Comparison of ENCODE assay signal across 11 cellular contexts in the genomic region with DNA sequence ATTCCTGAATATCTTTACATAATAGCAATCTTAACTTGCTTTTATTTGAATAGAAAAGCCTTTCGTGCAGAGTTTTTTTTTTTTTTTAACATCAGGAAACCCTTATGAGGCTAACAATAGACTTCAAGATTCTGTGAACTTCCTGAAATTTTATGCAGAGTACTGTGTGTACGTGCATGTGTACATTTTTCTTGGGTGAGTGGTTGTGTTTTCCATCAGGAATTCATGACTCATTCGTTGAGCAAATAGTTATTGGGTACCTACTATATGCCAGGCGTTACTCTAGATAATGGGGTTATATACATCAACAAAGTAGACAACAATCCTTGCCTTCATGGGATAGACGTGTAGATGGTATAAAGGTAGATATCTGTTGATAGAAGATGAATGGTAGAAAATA. TPM values are rescaled to one million over a fixed set of nuclear protein-coding genes. Genes with fewer than 3 reads are reported as not detected.
DNase-seq lines count a peak whose midpoint lies in the region; ATAC-seq and TF ChIP-seq lines count a peak whose summit lies in the region.
"Had no signal": no experiment of that assay in that cellular context is flagged by ENCODE, and none has a peak within 500 bp of the region (broad histone marks: within the 10 kb centered on the region; RNA-seq: fewer than 3 reads in every experiment).

No MANE protein-coding gene starts in this region.

- H3K27me3 Mint-ChIP-seq in activated T-cell treated with anti-CD3 and anti-CD28 coated beads, Interleukin-2, amount 50 U/mL, for 24 hours: no peaks in the 10 kb centered on the region

- H2BK5ac ChIP-seq in IMR-90 (ENCODE audit: low read depth, low read length, poor library complexity, severe bottlenecking): peak overlapping the region; percentile 93

- H3K27me3 ChIP-seq in IMR-90 (ENCODE audit: control insufficient read depth, insufficient read depth, low read length) (no peaks in the 10 kb centered on the region), lower lobe of right lung (ENCODE audit: low read depth) (no peaks in the 10 kb centered on the region), testis (no peaks in the 10 kb centered on the region)

- H2BK15ac ChIP-seq in IMR-90 (ENCODE audit: low read depth, low read length): no peak overlapping the region

- POLR2A ChIA-PET in IMR-90 (lab: Charles Lee; ENCODE audit: unreplicated experiment): no interaction called here

- H4K20me1 ChIP-seq in IMR-90 (ENCODE audit: insufficient read depth, low read length): no peaks in the 10 kb centered on the region

- H4K8ac ChIP-seq in IMR-90 (ENCODE audit: low read depth in 2 of 2, low read length in 2 of 2): no peak overlapping the region; a peak in 1 of 4 replicates

- H3K18ac ChIP-seq in IMR-90 (ENCODE audit: low read depth, low read length): no peak overlapping the region

- peaks cover 21% of the 10 kb centered on the region for H3K4me1 Mint-ChIP-seq in activated T-cell treated with anti-CD3 and anti-CD28 coated beads, Interleukin-2, amount 50 U/mL, for 24 hours (ENCODE audit: low read depth)

- H2AK5ac ChIP-seq in IMR-90 (ENCODE audit: low read depth, low read length): no peak overlapping the region

- no peak overlapping the region; the same call in 1 of the 2 replicates for H3K56ac ChIP-seq in IMR-90 (ENCODE audit: extremely low read depth, insufficient read depth, low read length)

- CTCF ChIA-PET in IMR-90 (lab: Yijun Ruan, JAX): no interaction called here

- no peak for TF ChIP-seq RAD21 in IMR-90 (IDR thresholded peaks at IDR 0.05; ENCODE audit: low read length)

- peak overlapping the region; percentile 10; the same call in 1 of the 2 replicates for H3K4me2 ChIP-seq in IMR-90 (ENCODE audit: low read depth, low read length)

- dilution Hi-C loops in IMR-90 (cut with HindIII; ENCODE audit: low sequenced_read_pairs, unreplicated experiment): no loop called here

- no peak overlapping the region for H2AFZ ChIP-seq in IMR-90 (replicated peaks; ENCODE audit: low read length, poor library complexity)

- in situ Hi-C loops in IMR-90 (cut with MboI; ENCODE audit: low sequenced_read_pairs): no loop called here

- no peak overlapping the region for H3K14ac ChIP-seq in IMR-90 (replicated peaks; ENCODE audit: low read depth, low read length)

- intact Hi-C loops in IMR-90 (cut with micrococcal nuclease): loop anchor here (5.0 kb wide), 1 partner anchor 59 kb away; a partner anchor contains a TSS
- intact Hi-C loops in lower lobe of right lung (cut with DNase I): no loop called here
- intact Hi-C loops in testis (cut with DNase I; ENCODE audit: low total_unique reads): no loop called here

- peak; percentile 86 for ATAC-seq in IMR-90 (ENCODE audit: low read depth)
- ATAC-seq in lower lobe of right lung: peak; percentile 66 to 85
- no peak for ATAC-seq in HG03095 (IDR thresholded peaks at IDR 0.05; ENCODE audit: unreplicated experiment)

- H3K4ac ChIP-seq in IMR-90 (ENCODE audit: low read depth, low read length): no peak overlapping the region

- H3K4me3 ChIP-seq in IMR-90 (ENCODE audit: insufficient read depth, low read depth, low read length): no peak overlapping the region
- no peak overlapping the region for H3K4me3 ChIP-seq in lower lobe of right lung
- H3K4me3 ChIP-seq in testis: no peak overlapping the region

- peaks cover 2 to 14% of the 10 kb centered on the region in 2 experiments; a peak in 1 of 4 replicates for H3K79me1 ChIP-seq in IMR-90 (ENCODE audit: low read depth in 1 of 2, low read length in 2 of 2)

- TF ChIP-seq CTCF in AG09319 (IDR thresholded peaks at IDR 0.05; ENCODE audit: low read depth, low read length): no peak
- TF ChIP-seq CTCF in IMR-90 (conservative IDR thresholded peaks at IDR 0.05; ENCODE audit: low read depth, low read length): no peak
- no peak for TF ChIP-seq CTCF in lower lobe of right lung (IDR thresholded peaks at IDR 0.05)
- TF ChIP-seq CTCF in testis (IDR thresholded peaks at IDR 0.05): no peak

- H2BK20ac ChIP-seq in IMR-90 (ENCODE audit: low read depth, low read length): no peak overlapping the region

- DNase-seq in AG09319 (ENCODE audit: extremely low read depth, low read depth) (peak; percentile 31), IMR-90 (peak; percentile 96), brain pericyte (ENCODE audit: low read depth, low spot score) (peak; percentile 20), lower lobe of right lung (no peak), testis (no peak)
- DNase-seq in activated T-cell treated with anti-CD3 and anti-CD28 coated beads, Interleukin-2, amount 50 U/mL, for 24 hours: no peak
- no peak for DNase-seq in stimulated activated CD4-positive, alpha-beta T cell treated with anti-CD3 and anti-CD28 coated beads, Interleukin-4, amount 100 ng/mL, for 1 hour
- DNase-seq: activated naive CD4-positive, alpha-beta T cell; KG1 had no signal

- H3K9me3 ChIP-seq in IMR-90 (ENCODE audit: control insufficient read depth, insufficient read depth, low read length) (0 out of 2 replicates have a peak, but pooled peaks cover 2% of the 10 kb centered on the region), lower lobe of right lung (no peaks in the 10 kb centered on the region), testis (no peaks in the 10 kb centered on the region)

- no peak overlapping the region for H2AK9ac ChIP-seq in IMR-90 (replicated peaks; ENCODE audit: low read depth, low read length, poor library complexity)

- BruUV-seq in IMR-90 (replicated peaks; lab: Mats Ljungman, UMichigan): no TSS peak

- peaks cover 81% of the 10 kb centered on the region for H3K36me3 Mint-ChIP-seq in activated T-cell treated with anti-CD3 and anti-CD28 coated beads, Interleukin-2, amount 50 U/mL, for 24 hours (ENCODE audit: low read depth)

- H3K27ac Mint-ChIP-seq in activated T-cell treated with anti-CD3 and anti-CD28 coated beads, Interleukin-2, amount 50 U/mL, for 24 hours: no peak overlapping the region
- H3K27ac Mint-ChIP-seq: T-helper 1 cell treated with Interleukin-12 subunit alpha and Interleukin-12 subunit beta and Interleukin-4 antibody, amounts not matched to agents 30 μg/mL and 1 μg/mL, for 36 hours had no signal

- no peak for TF ChIP-seq POLR2A in IMR-90 (IDR thresholded peaks at IDR 0.05; ENCODE audit: low read depth, low read length)
- TF ChIP-seq POLR2A in testis (IDR thresholded peaks at IDR 0.05): no peak

- peaks cover 12% of the 10 kb centered on the region for H3K9me3 Mint-ChIP-seq in activated T-cell treated with anti-CD3 and anti-CD28 coated beads, Interleukin-2, amount 50 U/mL, for 24 hours

- H3K27ac ChIP-seq in IMR-90 (ENCODE audit: insufficient read depth, low read length) (peak overlapping the region; percentile 55; the same call in 1 of the 2 replicates), lower lobe of right lung (peak overlapping the region; percentile 28), testis (no peak overlapping the region)

- no peak overlapping the region for H3K23ac ChIP-seq in IMR-90 (ENCODE audit: low read depth, low read length)

- H3K4me3 Mint-ChIP-seq in activated T-cell treated with anti-CD3 and anti-CD28 coated beads, Interleukin-2, amount 50 U/mL, for 24 hours: no peak overlapping the region
- H3K4me3 Mint-ChIP-seq: T-helper 1 cell treated with Interleukin-12 subunit alpha and Interleukin-12 subunit beta and Interleukin-4 antibody, amounts not matched to agents 30 μg/mL and 1 μg/mL, for 36 hours had no signal

- no peaks in the 10 kb centered on the region; the same call in 1 of the 2 replicates for H3K36me3 ChIP-seq in IMR-90 (ENCODE audit: control insufficient read depth, insufficient read depth, low read length)
- H3K36me3 ChIP-seq in lower lobe of right lung: no peaks in the 10 kb centered on the region
- H3K36me3 ChIP-seq in testis (ENCODE audit: low read depth, missing control alignments): no peaks in the 10 kb centered on the region

- H3K9me1 ChIP-seq in IMR-90 (ENCODE audit: insufficient read depth, low read length): no peaks in the 10 kb centered on the region; the same call in none of the 2 replicates

- 100% methylated on average over 1 of the region's 5 CpGs; no CpG with 5 or more reads in 1 of the 2 experiments for WGBS in IMR-90 (ENCODE audit: extremely low coverage in 2 of 2, insufficient read length in 1 of 2), 2 experiments
- 77 to 89% methylated on average over 5 of the region's 5 CpGs for WGBS in testis, 2 donors

- no peak overlapping the region for H4K91ac ChIP-seq in IMR-90 (ENCODE audit: insufficient read depth, low read depth, low read length)

- no peak overlapping the region; the same call in 1 of the 2 replicates for H3K9ac ChIP-seq in IMR-90 (ENCODE audit: low read depth, low read length)

- no peak overlapping the region for H2BK120ac ChIP-seq in IMR-90 (ENCODE audit: low read depth, low read length)

- no peak overlapping the region for H4K5ac ChIP-seq in IMR-90 (ENCODE audit: low read depth, low read length)

- peaks cover 14% of the 10 kb centered on the region for H3K4me1 ChIP-seq in IMR-90 (ENCODE audit: control insufficient read depth, insufficient read depth, low read length)
- peaks cover 29% of the 10 kb centered on the region for H3K4me1 ChIP-seq in lower lobe of right lung
- H3K4me1 ChIP-seq in testis: no peaks in the 10 kb centered on the region

TF ChIP-seq in IMR-90, 13 proteins besides CTCF, POLR2A, EP300 and RAD21 (continues in another document):
- TF ChIP-seq MAFK (IDR thresholded peaks at IDR 0.05; ENCODE audit: low read depth, low read length) (no peak), MAZ (IDR thresholded peaks at IDR 0.05; ENCODE audit: borderline replicate concordance, low read depth, low read length) (no peak), RCOR1 (IDR thresholded peaks at IDR 0.05; ENCODE audit: insufficient replicate concordance, low read length) (no peak), FOS (IDR thresholded peaks at IDR 0.05; ENCODE audit: low read depth, low read length) (peak; percentile 90), CEBPB (IDR thresholded peaks at IDR 0.05; ENCODE audit: low read depth, low read length) (peak; percentile 62), MXI1 (IDR thresholded peaks at IDR 0.05; ENCODE audit: borderline replicate concordance, low read depth, low read length) (no peak), SMC3 (IDR thresholded peaks at IDR 0.05; ENCODE audit: low read depth, low read length) (no peak), NFE2L2 (IDR thresholded peaks at IDR 0.05; ENCODE audit: low read depth, low read length) (no peak), CHD1 (IDR thresholded peaks at IDR 0.05; ENCODE audit: low read depth, low read length) (no peak)

RNA-seq across cellular contexts. Expression of a gene that starts 59.1 kb away (rescaled TPM):
- 13.4 and 33.6 TPM in 2 replicates for total RNA-seq in IMR-90 (2012; rRNA removed)
- polyA plus RNA-seq in IMR-90 (2012; rRNA removed): 22.4 and 22.5 TPM in 2 replicates
- polyA plus RNA-seq in IMR-90 (2012; cell fraction: cytosol; rRNA removed): 1.3 and 2.3 TPM in 2 replicates
- 0.32 and 4.2 TPM in 2 replicates for polyA plus RNA-seq in IMR-90 (2012; cell fraction: nucleus; rRNA removed; ENCODE audit: low replicate concordance)
- 25.8 TPM for total RNA-seq in lower lobe of right lung
- total RNA-seq in testis: 10 to 100 TPM; 16.6 to 17.9 TPM
- polyA plus RNA-seq in testis (ENCODE audit: insufficient read depth, low read depth, low replicate concordance): 11.5 TPM

Comparison
In these comparisons a context has a peak if more than half of its experiments do, and no peak if none do; other contexts are left out.
1. DNase-seq: peak in AG09319 (single experiment), IMR-90 (single experiment) and brain pericyte (single experiment); none in lower lobe of right lung (single experiment), activated T-cell treated with anti-CD3 and anti-CD28 coated beads, Interleukin-2, amount 50 U/mL, for 24 hours (single experiment), stimulated activated CD4-positive, alpha-beta T cell treated with anti-CD3 and anti-CD28 coated beads, Interleukin-4, amount 100 ng/mL, for 1 hour (single experiment) and testis (single experiment).
2. H3K27ac ChIP-seq: peak in IMR-90 (single experiment) and lower lobe of right lung (single experiment); none in testis (0 of 2).